8 cellular contexts compared by ENCODE assay signal in the genomic region with DNA sequence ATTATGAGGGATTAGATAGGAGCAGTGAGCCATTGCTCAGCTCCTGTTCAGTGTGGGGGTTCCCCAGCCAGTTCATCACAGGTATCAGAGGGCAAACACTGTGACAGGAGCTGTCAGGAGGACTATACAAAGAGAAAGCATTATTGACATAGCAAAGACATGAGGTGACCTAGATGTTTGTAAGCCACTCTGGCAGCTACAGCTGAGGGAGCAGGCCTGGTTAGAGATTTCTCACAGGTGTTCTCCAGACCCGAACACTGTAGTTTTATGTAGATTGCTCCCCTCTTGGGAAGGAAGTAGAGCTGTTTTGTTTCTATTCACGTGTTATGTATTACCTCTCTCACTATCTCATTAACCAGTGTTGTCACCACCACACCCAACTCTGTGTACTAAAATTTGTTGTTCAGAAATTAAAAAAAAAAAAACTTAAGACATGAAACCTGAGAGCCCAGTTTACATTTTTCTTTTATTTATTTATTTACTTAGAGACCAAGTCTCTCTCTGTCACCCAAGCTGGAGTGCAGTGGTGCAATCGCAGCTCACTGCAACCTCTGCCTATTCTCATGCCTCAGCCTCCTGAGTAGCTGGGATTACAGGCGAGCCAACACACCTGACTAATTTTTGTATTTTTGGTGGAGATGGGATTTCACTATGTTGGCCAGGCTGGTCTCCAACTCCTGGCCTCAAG.
A peak's percentile ranks its signal among the peaks of the same experiment; 100 is the strongest.
DNase-seq lines count a peak whose midpoint lies in the region; ATAC-seq and TF ChIP-seq lines count a peak whose summit lies in the region.

No MANE protein-coding gene starts in this region.

- H3K36me3 Mint-ChIP-seq in activated CD4-positive, alpha-beta memory T cell treated with anti-CD3 and anti-CD28 coated beads for 36 hours = no peaks in the 10 kb centered on the region
- no peaks in the 10 kb centered on the region for H3K36me3 Mint-ChIP-seq in type B pancreatic cell

- CTCF ChIA-PET in activated CD4-positive, alpha-beta memory T cell treated with anti-CD3 and anti-CD28 coated beads for 36 hours (lab: Charles Lee) = interaction anchor here (1.0 to 3.1 kb wide), 7 partner anchors 9 to 264 kb away, joined by 3 to 29 read pairs (median 4); a partner anchor contains a TSS

- TF ChIP-seq CTCF in type B pancreatic cell (conservative IDR thresholded peaks at IDR 0.05) = no peak

- peak overlapping the region; percentile 26 for H3K27ac Mint-ChIP-seq in activated CD4-positive, alpha-beta memory T cell treated with anti-CD3 and anti-CD28 coated beads for 36 hours
- H3K27ac Mint-ChIP-seq in type B pancreatic cell = peak overlapping the region; percentile 88

- intact Hi-C loops in activated CD4-positive, alpha-beta memory T cell treated with anti-CD3 and anti-CD28 coated beads for 36 hours (cut with micrococcal nuclease) = loop anchor here (2.0 to 5.0 kb wide), 2 partner anchors 17 to 224 kb away; no protein-coding TSS in a partner anchor

- ATAC-seq in GM21390 (IDR thresholded peaks at IDR 0.05; ENCODE audit: unreplicated experiment) = peak; percentile 67

- POLR2A ChIA-PET in activated CD4-positive, alpha-beta memory T cell treated with anti-CD3 and anti-CD28 coated beads for 36 hours (lab: Charles Lee) = interaction anchor here (0.5 to 1.5 kb wide), 3 partner anchors 17 to 272 kb away, joined by 3 to 7 read pairs (median 4); a partner anchor contains a TSS

- peak; percentile 46 for DNase-seq in COR-L47 (lab: John Stamatoyannopoulos, UW)
- DNase-seq in HuH-7.5 (ENCODE audit: low spot score) = peak; percentile 33
- peak; percentile 57 for DNase-seq in activated CD4-positive, alpha-beta memory T cell treated with anti-CD3 and anti-CD28 coated beads for 36 hours
- DNase-seq in kidney glomerular epithelial cell (lab: John Stamatoyannopoulos, UW) = peak; percentile 38
- DNase-seq in type B pancreatic cell (ENCODE audit: extremely low spot score, unreplicated experiment) = no peak
- DNase-seq in NCI-H82 treated with DMSO at 0.1 percent for 48 hours (lab: John Stamatoyannopoulos, UW; ENCODE audit: unreplicated experiment) = no peak
- no peak for DNase-seq in SKM-1 treated with dmso at 0.1 percent for 144 hours (lab: John Stamatoyannopoulos, UW; ENCODE audit: unreplicated experiment)

- H3K27me3 Mint-ChIP-seq in activated CD4-positive, alpha-beta memory T cell treated with anti-CD3 and anti-CD28 coated beads for 36 hours = no peaks in the 10 kb centered on the region
- H3K27me3 Mint-ChIP-seq in type B pancreatic cell = no peaks in the 10 kb centered on the region

- H3K9me3 Mint-ChIP-seq in activated CD4-positive, alpha-beta memory T cell treated with anti-CD3 and anti-CD28 coated beads for 36 hours = no peaks in the 10 kb centered on the region
- H3K9me3 Mint-ChIP-seq in type B pancreatic cell = no peaks in the 10 kb centered on the region

- no peak overlapping the region for H3K4me3 Mint-ChIP-seq in activated CD4-positive, alpha-beta memory T cell treated with anti-CD3 and anti-CD28 coated beads for 36 hours
- H3K4me3 Mint-ChIP-seq in type B pancreatic cell = peak overlapping the region; percentile 34

- H3K4me1 Mint-ChIP-seq in activated CD4-positive, alpha-beta memory T cell treated with anti-CD3 and anti-CD28 coated beads for 36 hours (ENCODE audit: low read depth) = peaks cover 40% of the 10 kb centered on the region
- peaks cover 12% of the 10 kb centered on the region for H3K4me1 Mint-ChIP-seq in type B pancreatic cell (ENCODE audit: unreplicated experiment)

Comparison
In these comparisons a context has a peak if more than half of its experiments do, and no peak if none do; other contexts are left out.
1. DNase-seq: peak in COR-L47 (single experiment), HuH-7.5 (single experiment), activated CD4-positive, alpha-beta memory T cell treated with anti-CD3 and anti-CD28 coated beads for 36 hours (single experiment) and kidney glomerular epithelial cell (single experiment); none in type B pancreatic cell (single experiment), NCI-H82 treated with DMSO at 0.1 percent for 48 hours (single experiment) and SKM-1 treated with dmso at 0.1 percent for 144 hours (single experiment).